Comparison of ENCODE assay signal across 8 cellular contexts in genomic region chr5:43484049-43484849, GRCh38. TPM values are rescaled to one million over a fixed set of nuclear protein-coding genes. Genes with fewer than 3 reads are reported as not detected.
A peak's percentile ranks its signal among the peaks of the same experiment; 100 is the strongest.
DNase-seq lines count a peak whose midpoint lies in the region; ATAC-seq and TF ChIP-seq lines count a peak whose summit lies in the region.

No MANE protein-coding gene starts in this region.

- CTCF ChIA-PET in activated B cell treated with CpG ODN at 0.5 μM for 24 hours (lab: Charles Lee): interaction anchor here (0.6 to 1.7 kb wide), 24 partner anchors 16 to 575 kb away, joined by 3 to 19 read pairs (median 5); partner anchors contain the start of genes C5orf34, HMGCS1, NNT and PAIP1

- H3K27ac Mint-ChIP-seq in activated B cell treated with CpG ODN at 0.5 μM for 24 hours: peak overlapping the region; percentile 100

- peak overlapping the region; percentile 95 for H3K4me3 Mint-ChIP-seq in activated B cell treated with CpG ODN at 0.5 μM for 24 hours

- no peaks in the 10 kb centered on the region for H3K27me3 Mint-ChIP-seq in activated B cell treated with CpG ODN at 0.5 μM for 24 hours

- peaks cover 33% of the 10 kb centered on the region for H3K4me1 Mint-ChIP-seq in activated B cell treated with CpG ODN at 0.5 μM for 24 hours

- POLR2A ChIA-PET in activated B cell treated with CpG ODN at 0.5 μM for 24 hours (lab: Charles Lee): interaction anchor here (0.6 to 4.4 kb wide), 58 partner anchors 9 to 1642 kb away, joined by 3 to 140 read pairs (median 5); partner anchors contain the start of genes C5orf34, FBXO4, HMGCS1 and MRPS30

- peak; percentile 64 for TF ChIP-seq CTCF in AG09319 (IDR thresholded peaks at IDR 0.05; ENCODE audit: low read depth, low read length)
- TF ChIP-seq CTCF in activated B cell treated with CpG ODN at 0.5 μM for 24 hours (IDR thresholded peaks at IDR 0.05): no peak
- peak; percentile 56 for TF ChIP-seq CTCF in cardiac fibroblast (IDR thresholded peaks at IDR 0.05; ENCODE audit: low read depth, low read length)

- intact Hi-C loops in activated B cell treated with CpG ODN at 0.5 μM for 24 hours (cut with micrococcal nuclease): loop anchor here (1.0 to 10.0 kb wide), 7 partner anchors 87 to 1324 kb away; partner anchors contain the start of gene MRPS30

- DNase-seq in AG09319 (ENCODE audit: extremely low read depth, low read depth) (peak; percentile 68), NCI-H2227 treated with DMSO at 0.1 percent for 48 hours (lab: John Stamatoyannopoulos, UW) (peak; percentile 94), activated B cell treated with CpG ODN at 0.5 μM for 24 hours (peak; percentile 78), cardiac fibroblast (ENCODE audit: low read depth in 2 of 2) (peak; percentile 87 to 90), iris pigment epithelial cell (ENCODE audit: low read depth) (peak; percentile 87), smooth muscle cell of the brain vasculature (ENCODE audit: low read depth, low spot score) (peak; percentile 60)

- ATAC-seq in GM19025 (IDR thresholded peaks at IDR 0.05; ENCODE audit: low read depth, unreplicated experiment) (peak; percentile 60), HG03280 (IDR thresholded peaks at IDR 0.05; ENCODE audit: unreplicated experiment) (peak; percentile 74), activated B cell treated with CpG ODN at 0.5 μM for 24 hours (ENCODE audit: low read depth) (peak; percentile 72)

- H3K4me3 ChIP-seq in cardiac fibroblast (replicated peaks in 1 of 2; ENCODE audit: low read depth in 2 of 2, low read length in 2 of 2): peak overlapping the region; percentile 78 to 81

- H3K9me3 Mint-ChIP-seq in activated B cell treated with CpG ODN at 0.5 μM for 24 hours: no peaks in the 10 kb centered on the region

- H3K36me3 Mint-ChIP-seq in activated B cell treated with CpG ODN at 0.5 μM for 24 hours (ENCODE audit: low read depth): peaks cover 13% of the 10 kb centered on the region

RNA-seq across cellular contexts. Expression of gene TMEM267, which starts 0.6 kb away (rescaled TPM):
- total RNA-seq in activated B cell treated with CpG ODN at 0.5 μM for 24 hours: 15.2 and 16.3 TPM in 2 replicates

RNA-seq across cellular contexts. Expression of gene C5orf34, which starts 30.7 kb away (rescaled TPM):
- total RNA-seq in activated B cell treated with CpG ODN at 0.5 μM for 24 hours: 4.4 and 4.7 TPM in 2 replicates

Comparison
In these comparisons a context has a peak if more than half of its experiments do, and no peak if none do; other contexts are left out.
1. Peak in every context shown above with its lines: DNase-seq, ATAC-seq and H3K4me3 ChIP-seq.